8 cellular contexts compared by ENCODE assay signal in genomic region chr19:55385236-55385748, GRCh38. TPM values are rescaled to one million over a fixed set of nuclear protein-coding genes. Genes with fewer than 3 reads are reported as not detected.
A peak's percentile ranks its signal among the peaks of the same experiment; 100 is the strongest.
DNase-seq lines count a peak whose midpoint lies in the region; ATAC-seq and TF ChIP-seq lines count a peak whose summit lies in the region.

No MANE protein-coding gene starts in this region.

- peak overlapping the region in 1 of 2 donors; percentile 7 for H3K4me3 ChIP-seq in aorta (ENCODE audit: low read length in 2 of 2)

- no peaks in the 10 kb centered on the region for H3K36me3 ChIP-seq in aorta (ENCODE audit: control insufficient read depth in 1 of 2, insufficient read depth in 2 of 2, low read length in 1 of 2)

- no peaks in the 10 kb centered on the region for H3K4me1 ChIP-seq in aorta (ENCODE audit: control insufficient read depth in 1 of 2, insufficient read depth in 2 of 2, low read length in 2 of 2)

- H3K9me3 ChIP-seq in aorta (ENCODE audit: control insufficient read depth, low read length) = no peaks in the 10 kb centered on the region

- WGBS in aorta, 2 donors = 0% methylated on average over 32 of the region's 32 CpGs

- no peak for TF ChIP-seq POLR2A in GM18505 (IDR thresholded peaks at IDR 0.05; ENCODE audit: borderline replicate concordance, extremely low read depth, insufficient read depth, insufficient read length)

- peak overlapping the region in 1 of 2 donors; percentile 87 for H3K27ac ChIP-seq in aorta (ENCODE audit: low read depth in 1 of 2, low read length in 2 of 2)

- H3K27me3 ChIP-seq in aorta (ENCODE audit: control insufficient read depth in 1 of 2, insufficient read depth in 2 of 2, low read length in 1 of 2) = peaks cover 0 to 2% of the 10 kb centered on the region in 2 donors

- DNase-seq in NCI-H2029 treated with DMSO at 0.1 percent for 48 hours (lab: John Stamatoyannopoulos, UW) (peak; percentile 97), T1000 (lab: John Stamatoyannopoulos, UW) (peak; percentile 88), astrocyte of the hippocampus (ENCODE audit: low read depth, low spot score) (peak; percentile 98), hypothalamus (lab: John Stamatoyannopoulos, UW) (peak in 50 of 51 donors; percentile 41 to 99 (median 88)), retina (peak; percentile 97), aorta (peak; percentile 98)

- ATAC-seq in GM18505 (IDR thresholded peaks at IDR 0.05; ENCODE audit: unreplicated experiment) = peak; percentile 47
- ATAC-seq in HG03025 (IDR thresholded peaks at IDR 0.05; ENCODE audit: low FRiP score, unreplicated experiment) = peak; percentile 41
- peak; percentile 94 for ATAC-seq in aorta (ENCODE audit: low FRiP score)

- intact Hi-C loops in aorta (cut with DNase I) = loop anchor here in 1 of 2 donors (1.0 to 2.0 kb wide), 4 partner anchors 22 to 104 kb away; partner anchors contain the start of genes HSPBP1, KMT5C and UBE2S

RNA-seq across cellular contexts. Expression of gene RPL28, which starts 0.4 kb away (rescaled TPM):
- 1,000 to 10,000 TPM in 1 of 2 donors, 100 to 1,000 TPM in 1; 841 to 1,022 TPM for total RNA-seq in aorta
- polyA plus RNA-seq in aorta = 1,000 to 10,000 TPM; 1,298 to 1,335 TPM

RNA-seq across cellular contexts. Expression of gene TMEM238, which starts 1.2 kb away (rescaled TPM):
- total RNA-seq in aorta = 1 to 10 TPM in 1 of 2 donors, under 1 TPM in 1; 0.94 to 2.4 TPM
- polyA plus RNA-seq in aorta = not detected

RNA-seq across cellular contexts. Expression of gene TMEM190, which starts 8.7 kb away (rescaled TPM):
- total RNA-seq in aorta = not detected
- polyA plus RNA-seq in aorta = not detected

RNA-seq across cellular contexts. Expression of gene IL11, which starts 15.0 kb away (rescaled TPM):
- under 1 TPM; 0.23 to 0.27 TPM for total RNA-seq in aorta
- polyA plus RNA-seq in aorta = 1 to 10 TPM in 1 of 2 donors, not detected in 1; 2.1 TPM

RNA-seq across cellular contexts. Expression of gene GARIN5B, which starts 22.2 kb away (rescaled TPM):
- total RNA-seq in aorta = not detected
- polyA plus RNA-seq in aorta = not detected

Comparison
In these comparisons a context has a peak if more than half of its experiments do, and no peak if none do; other contexts are left out.
1. ATAC-seq: peak in every context shown above with its lines; median percentile 94 in aorta; 47 in GM18505; 41 in HG03025.